In genomic region chr22:36395922-36396321, GRCh38 we compare ENCODE assay signal across 1 cellular context.
TF ChIP-seq lines count a peak whose summit lies in the region.

No MANE protein-coding gene starts in this region.

TF ChIP-seq in K562, 482 proteins besides CTCF, POLR2A, EP300 and RAD21 (continued from another document):
- TF ChIP-seq VEZF1 (CRISPR knock-in tag; IDR thresholded peaks at IDR 0.05): no peak
- TF ChIP-seq, protein P1, sequence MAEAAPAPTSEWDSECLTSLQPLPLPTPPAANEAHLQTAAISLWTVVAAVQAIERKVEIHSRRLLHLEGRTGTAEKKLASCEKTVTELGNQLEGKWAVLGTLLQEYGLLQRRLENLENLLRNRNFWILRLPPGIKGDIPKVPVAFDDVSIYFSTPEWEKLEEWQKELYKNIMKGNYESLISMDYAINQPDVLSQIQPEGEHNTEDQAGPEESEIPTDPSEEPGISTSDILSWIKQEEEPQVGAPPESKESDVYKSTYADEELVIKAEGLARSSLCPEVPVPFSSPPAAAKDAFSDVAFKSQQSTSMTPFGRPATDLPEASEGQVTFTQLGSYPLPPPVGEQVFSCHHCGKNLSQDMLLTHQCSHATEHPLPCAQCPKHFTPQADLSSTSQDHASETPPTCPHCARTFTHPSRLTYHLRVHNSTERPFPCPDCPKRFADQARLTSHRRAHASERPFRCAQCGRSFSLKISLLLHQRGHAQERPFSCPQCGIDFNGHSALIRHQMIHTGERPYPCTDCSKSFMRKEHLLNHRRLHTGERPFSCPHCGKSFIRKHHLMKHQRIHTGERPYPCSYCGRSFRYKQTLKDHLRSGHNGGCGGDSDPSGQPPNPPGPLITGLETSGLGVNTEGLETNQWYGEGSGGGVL (CRISPR knock-in tag; IDR thresholded peaks at IDR 0.05): no peak
- TF ChIP-seq, protein P2, sequence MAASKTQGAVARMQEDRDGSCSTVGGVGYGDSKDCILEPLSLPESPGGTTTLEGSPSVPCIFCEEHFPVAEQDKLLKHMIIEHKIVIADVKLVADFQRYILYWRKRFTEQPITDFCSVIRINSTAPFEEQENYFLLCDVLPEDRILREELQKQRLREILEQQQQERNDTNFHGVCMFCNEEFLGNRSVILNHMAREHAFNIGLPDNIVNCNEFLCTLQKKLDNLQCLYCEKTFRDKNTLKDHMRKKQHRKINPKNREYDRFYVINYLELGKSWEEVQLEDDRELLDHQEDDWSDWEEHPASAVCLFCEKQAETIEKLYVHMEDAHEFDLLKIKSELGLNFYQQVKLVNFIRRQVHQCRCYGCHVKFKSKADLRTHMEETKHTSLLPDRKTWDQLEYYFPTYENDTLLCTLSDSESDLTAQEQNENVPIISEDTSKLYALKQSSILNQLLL (CRISPR knock-in tag; IDR thresholded peaks at IDR 0.05; ENCODE audit: borderline replicate concordance): no peak
- peak; percentile 72 for TF ChIP-seq NFE2 (IDR thresholded peaks at IDR 0.05; ENCODE audit: low read depth)
- TF ChIP-seq SPI1 (IDR thresholded peaks at IDR 0.05; ENCODE audit: borderline replicate concordance, low read depth, low read length): no peak
- TF ChIP-seq LEF1 (IDR thresholded peaks at IDR 0.05): no peak
- TF ChIP-seq ZNF644 (tag; IDR thresholded peaks at IDR 0.05; ENCODE audit: low read depth): no peak
- no peak for TF ChIP-seq NFATC3 (IDR thresholded peaks at IDR 0.05)
